In genomic region chr12:50111693-50112455, GRCh38 we compare ENCODE assay signal across 1 cellular context.
TF ChIP-seq lines count a peak whose summit lies in the region.

TSS of gene COX14 (plus strand) at chr12:50112236. CDS start at chr12:50120044, 7,808 bp downstream.

TF ChIP-seq in WTC11, 78 proteins besides CTCF, POLR2A, EP300 and RAD21 (continued from another document):
- TF ChIP-seq, protein P1, sequence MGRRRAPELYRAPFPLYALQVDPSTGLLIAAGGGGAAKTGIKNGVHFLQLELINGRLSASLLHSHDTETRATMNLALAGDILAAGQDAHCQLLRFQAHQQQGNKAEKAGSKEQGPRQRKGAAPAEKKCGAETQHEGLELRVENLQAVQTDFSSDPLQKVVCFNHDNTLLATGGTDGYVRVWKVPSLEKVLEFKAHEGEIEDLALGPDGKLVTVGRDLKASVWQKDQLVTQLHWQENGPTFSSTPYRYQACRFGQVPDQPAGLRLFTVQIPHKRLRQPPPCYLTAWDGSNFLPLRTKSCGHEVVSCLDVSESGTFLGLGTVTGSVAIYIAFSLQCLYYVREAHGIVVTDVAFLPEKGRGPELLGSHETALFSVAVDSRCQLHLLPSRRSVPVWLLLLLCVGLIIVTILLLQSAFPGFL (CRISPR knock-in tag; IDR thresholded peaks at IDR 0.05; ENCODE audit: borderline replicate concordance) = no peak
- peak; percentile 93 for TF ChIP-seq CREM (CRISPR knock-in tag; IDR thresholded peaks at IDR 0.05)
- TF ChIP-seq FOXP1 (CRISPR knock-in tag; IDR thresholded peaks at IDR 0.05; ENCODE audit: borderline replicate concordance) = peak; percentile 91
- TF ChIP-seq, protein P2, sequence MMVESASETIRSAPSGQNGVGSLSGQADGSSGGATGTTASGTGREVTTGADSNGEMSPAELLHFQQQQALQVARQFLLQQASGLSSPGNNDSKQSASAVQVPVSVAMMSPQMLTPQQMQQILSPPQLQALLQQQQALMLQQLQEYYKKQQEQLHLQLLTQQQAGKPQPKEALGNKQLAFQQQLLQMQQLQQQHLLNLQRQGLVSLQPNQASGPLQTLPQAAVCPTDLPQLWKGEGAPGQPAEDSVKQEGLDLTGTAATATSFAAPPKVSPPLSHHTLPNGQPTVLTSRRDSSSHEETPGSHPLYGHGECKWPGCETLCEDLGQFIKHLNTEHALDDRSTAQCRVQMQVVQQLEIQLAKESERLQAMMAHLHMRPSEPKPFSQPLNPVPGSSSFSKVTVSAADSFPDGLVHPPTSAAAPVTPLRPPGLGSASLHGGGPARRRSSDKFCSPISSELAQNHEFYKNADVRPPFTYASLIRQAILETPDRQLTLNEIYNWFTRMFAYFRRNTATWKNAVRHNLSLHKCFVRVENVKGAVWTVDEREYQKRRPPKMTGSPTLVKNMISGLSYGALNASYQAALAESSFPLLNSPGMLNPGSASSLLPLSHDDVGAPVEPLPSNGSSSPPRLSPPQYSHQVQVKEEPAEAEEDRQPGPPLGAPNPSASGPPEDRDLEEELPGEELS (CRISPR knock-in tag; IDR thresholded peaks at IDR 0.05) = no peak; the same call in 1 of the 2 replicates
- no peak for TF ChIP-seq ZNF512 (CRISPR knock-in tag; IDR thresholded peaks at IDR 0.05; ENCODE audit: borderline replicate concordance)
- 0 out of 2 replicates have a peak, but pooled peaks have one; percentile 40 for TF ChIP-seq TCF7 (CRISPR knock-in tag; IDR thresholded peaks at IDR 0.05; ENCODE audit: low read depth)
- peak; percentile 81 for TF ChIP-seq SP1 (CRISPR knock-in tag; conservative IDR thresholded peaks at IDR 0.05)
- TF ChIP-seq STAT6 (CRISPR knock-in tag; conservative IDR thresholded peaks at IDR 0.05; ENCODE audit: low read depth) = no peak
- TF ChIP-seq TEAD1 (CRISPR knock-in tag; IDR thresholded peaks at IDR 0.05) = 0 out of 2 replicates have a peak, but pooled peaks have one; percentile 51
- peak; percentile 92 for TF ChIP-seq USF1 (CRISPR knock-in tag; IDR thresholded peaks at IDR 0.05)
- TF ChIP-seq SOX15 (CRISPR knock-in tag; IDR thresholded peaks at IDR 0.05) = no peak
- TF ChIP-seq E2F4 (CRISPR knock-in tag; IDR thresholded peaks at IDR 0.05; ENCODE audit: borderline replicate concordance, low read depth) = no peak
- peak; percentile 75; the same call in 1 of the 2 replicates for TF ChIP-seq ESRRA (CRISPR knock-in tag; IDR thresholded peaks at IDR 0.05; ENCODE audit: borderline replicate concordance)
